17 cellular contexts compared by ENCODE assay signal in the genomic region with DNA sequence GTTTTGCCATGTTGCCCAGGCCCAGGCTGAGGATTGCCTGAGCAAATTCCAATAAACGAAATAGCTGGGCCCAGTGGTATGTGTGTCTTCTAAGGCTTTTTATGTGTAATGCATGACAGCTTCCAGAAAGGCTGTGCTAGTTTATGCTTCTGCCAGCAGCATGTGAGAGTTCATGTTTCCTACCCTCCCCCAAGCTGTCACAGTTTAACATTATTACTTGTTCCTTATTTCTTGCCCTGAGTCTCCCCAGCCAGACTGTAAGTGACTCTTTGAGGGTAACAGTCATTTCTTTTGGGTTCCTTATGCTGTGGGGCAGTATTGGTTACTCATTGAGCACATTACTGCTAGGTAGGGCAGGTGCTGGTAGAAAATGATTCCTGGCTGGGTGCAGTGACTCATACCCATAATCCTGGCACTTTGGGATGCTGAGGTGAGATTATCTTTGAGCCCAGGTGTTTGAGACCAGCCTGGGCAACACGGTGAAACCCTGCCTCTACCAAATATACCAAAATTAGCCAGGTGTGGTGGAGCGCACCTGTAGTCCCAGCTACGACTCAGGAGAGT. TPM values are rescaled to one million over a fixed set of nuclear protein-coding genes. Genes with fewer than 3 reads are reported as not detected.
"Had no signal": no experiment of that assay in that cellular context is flagged by ENCODE, and none has a peak within 500 bp of the region (broad histone marks: within the 10 kb centered on the region; RNA-seq: fewer than 3 reads in every experiment).

No MANE protein-coding gene starts in this region.

- H3K27me3 ChIP-seq: dorsolateral prefrontal cortex, esophagus muscularis mucosa, neutrophil, tibial artery had no signal

- H3K4me1 ChIP-seq: esophagus muscularis mucosa, tibial artery had no signal

- H3K27ac ChIP-seq: dorsolateral prefrontal cortex, esophagus muscularis mucosa, neutrophil, skin epidermis, tibial artery had no signal

- H3K4me3 ChIP-seq: dorsolateral prefrontal cortex, esophagus muscularis mucosa, skin epidermis, tibial artery had no signal

- FAIRE-seq: astrocyte, urothelium cell line had no signal

- H3K27ac Mint-ChIP-seq: activated T-helper 17 cell treated with anti-CD3 and anti-CD28 coated beads, Interleukin-2, amount 50 U/mL, for 72 hours had no signal

- DNase-seq: activated naive CD4-positive, alpha-beta T cell treated with Interleukin-2 at 50 U/mL for 16 hours; activated T-cell treated with anti-CD3 and anti-CD28 coated beads for 4 hours; dorsolateral prefrontal cortex; naive thymus-derived CD8-positive, alpha-beta T cell; stimulated activated CD4-positive, alpha-beta T cell treated with anti-CD3 and anti-CD28 coated beads, Interleukin-4, amount 100 ng/mL, for 24 hours; stimulated activated naive CD4-positive, alpha-beta T cell; tibial artery had no signal

- H3K9me3 Mint-ChIP-seq: activated T-helper 17 cell treated with anti-CD3 and anti-CD28 coated beads, Interleukin-2, amount 50 U/mL, for 72 hours; naive thymus-derived CD8-positive, alpha-beta T cell had no signal

- ATAC-seq: activated T-helper 17 cell treated with anti-CD3 and anti-CD28 coated beads, Interleukin-2, amount 50 U/mL, for 72 hours; left lobe of liver; naive thymus-derived CD8-positive, alpha-beta T cell had no signal

- H3K4me3 Mint-ChIP-seq: activated T-helper 17 cell treated with anti-CD3 and anti-CD28 coated beads, Interleukin-2, amount 50 U/mL, for 72 hours; naive thymus-derived CD8-positive, alpha-beta T cell had no signal

- H3K27me3 Mint-ChIP-seq: activated T-helper 17 cell treated with anti-CD3 and anti-CD28 coated beads, Interleukin-2, amount 50 U/mL, for 72 hours; naive thymus-derived CD8-positive, alpha-beta T cell had no signal

- H3K9me3 ChIP-seq: esophagus muscularis mucosa, neutrophil, tibial artery had no signal

RNA-seq across cellular contexts. Expression of a gene that starts 37.3 kb away (rescaled TPM):
- total RNA-seq: activated CD8-positive, alpha-beta memory T cell treated with anti-CD3 and anti-CD28 coated beads for 36 hours; astrocyte; esophagus muscularis mucosa; left lobe of liver; mucosa of gallbladder; subcutaneous adipose tissue had no signal
